In genomic region chr7:48259463-48260280, GRCh38 we compare ENCODE assay signal across 27 cellular contexts.
"Had no signal": no experiment of that assay in that cellular context is flagged by ENCODE, and none has a peak within 500 bp of the region (broad histone marks: within the 10 kb centered on the region; RNA-seq: fewer than 3 reads in every experiment).

No MANE protein-coding gene starts in this region.

- H3K4me3 ChIP-seq: ascending aorta, body of pancreas, MG63, Peyer's patch, SJCRH30 had no signal

- H3K4me1 ChIP-seq: ascending aorta, body of pancreas, Peyer's patch, SJCRH30 had no signal

- H3K36me3 ChIP-seq: ascending aorta, MG63, Peyer's patch, SJCRH30 had no signal

- H3K9ac ChIP-seq: KMS-11 had no signal

- ATAC-seq: activated CD8-positive, alpha-beta memory T cell treated with anti-CD3 and anti-CD28 coated beads, Interleukin-2, amount 10 ng/mL, durations not matched to agents 7 days and 5 days; activated naive CD4-positive, alpha-beta T cell treated with anti-CD3 and anti-CD28 coated beads, Interleukin-2, amount 50 U/mL, for 72 hours; activated naive CD8-positive, alpha-beta T cell treated with anti-CD3 and anti-CD28 coated beads, Interleukin-2, amount 50 U/mL, for 24 hours; body of pancreas; WTC11 had no signal

- DNase-seq: activated CD4-positive, alpha-beta T cell treated with anti-CD3 and anti-CD28 coated beads for 48 hours; activated CD4-positive, alpha-beta T cell treated with anti-CD3 and anti-CD28 coated beads, Interleukin-2, amount 50 U/mL, for 4 hours; activated CD4-positive, CD25-positive, alpha-beta regulatory T cell treated with anti-CD3 and anti-CD28 coated beads, Interleukin-2, amount 50 U/mL, for 72 hours; activated CD8-positive, alpha-beta memory T cell treated with anti-CD3 and anti-CD28 coated beads, Interleukin-2, amount 10 ng/mL, durations not matched to agents 7 days and 5 days; activated effector memory CD4-positive, alpha-beta T cell treated with Interleukin-2 at 50 U/mL for 16 hours; activated naive CD4-positive, alpha-beta T cell; activated naive CD8-positive, alpha-beta T cell treated with anti-CD3 and anti-CD28 coated beads, Interleukin-2, amount 50 U/mL, for 24 hours; activated T-cell treated with anti-CD3 and anti-CD28 coated beads, Interleukin-2, amount 50 U/mL, for 24 hours; amniotic stem cell; body of pancreas; central memory CD4-positive, alpha-beta T cell; MG63; NCI-H1105; NCI-H1436; NCI-H187; NCI-H2081; NCI-H345; NCI-H510A; NCI-H69; Peyer's patch; Right ventricle myocardium superior; SJCRH30 had no signal

- H3K27me3 ChIP-seq: ascending aorta, body of pancreas, MG63, Peyer's patch, SJCRH30 had no signal

- H3K27ac ChIP-seq: ascending aorta, body of pancreas, KMS-11, Peyer's patch, RWPE1, SJCRH30 had no signal

- H3K9me3 ChIP-seq: ascending aorta, body of pancreas, Peyer's patch, SJCRH30 had no signal
